Comparison of ENCODE assay signal across 7 cellular contexts in the genomic region with DNA sequence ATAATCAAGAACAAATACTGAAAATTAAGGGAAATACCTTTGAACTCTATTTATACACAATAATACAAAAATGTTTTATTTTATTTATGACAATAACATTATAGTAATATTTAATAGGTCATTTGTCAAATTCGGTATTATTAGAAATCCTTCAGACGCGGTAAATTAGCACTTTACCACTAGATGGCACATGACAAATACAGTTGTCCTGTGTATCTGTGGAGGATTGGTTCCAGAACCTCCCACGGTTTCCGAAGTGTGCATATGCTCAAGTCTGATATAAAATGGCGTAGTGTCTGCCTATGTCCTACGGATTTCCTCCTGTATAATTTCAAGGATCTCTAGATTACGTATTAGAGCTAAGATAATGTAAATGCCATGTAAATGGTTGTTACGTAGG. TPM values are rescaled to one million over a fixed set of nuclear protein-coding genes. Genes with fewer than 3 reads are reported as not detected.
DNase-seq lines count a peak whose midpoint lies in the region; ATAC-seq and TF ChIP-seq lines count a peak whose summit lies in the region.

No MANE protein-coding gene starts in this region.

- H3K9me3 Mint-ChIP-seq in neural progenitor cell, result no peaks in the 10 kb centered on the region

- no peak overlapping the region for H3K9ac ChIP-seq in neural progenitor cell

- no peak for TF ChIP-seq POLR2A in body of pancreas (IDR thresholded peaks at IDR 0.05)

- no peak overlapping the region for H3K27ac ChIP-seq in body of pancreas
- H3K27ac ChIP-seq in neural progenitor cell, result no peak overlapping the region

- H3F3A ChIP-seq in neural progenitor cell (ENCODE audit: low read depth), result no peaks in the 10 kb centered on the region

- H4K20me1 ChIP-seq in neural progenitor cell (ENCODE audit: low read depth), result no peaks in the 10 kb centered on the region

- peak in 2 of 4 donors; percentile 10 to 22 for DNase-seq in body of pancreas
- no peak for DNase-seq in neural progenitor cell (ENCODE audit: low spot score)
- DNase-seq in dermis blood vessel endothelial cell, result no peak

- TF ChIP-seq CTCF in GM12875 (IDR thresholded peaks at IDR 0.05; ENCODE audit: borderline replicate concordance, insufficient read depth, low read depth, low read length), result 0 out of 2 replicates have a peak, but pooled peaks have one; percentile 23
- peak; percentile 10 to 46 (median 30) for TF ChIP-seq CTCF in body of pancreas (IDR thresholded peaks at IDR 0.05)
- peak; percentile 43 for TF ChIP-seq CTCF in neural progenitor cell (IDR thresholded peaks at IDR 0.05)

- no peak overlapping the region for H3K4me2 ChIP-seq in neural progenitor cell

- intact Hi-C loops in body of pancreas (cut with DNase I), result no loop called here

- no peak overlapping the region for H3K27ac Mint-ChIP-seq in neural progenitor cell

- no peaks in the 10 kb centered on the region for H3K27me3 ChIP-seq in body of pancreas
- H3K27me3 ChIP-seq in neural progenitor cell, result no peaks in the 10 kb centered on the region

- H3K4me3 ChIP-seq in GM12875 (ENCODE audit: low read depth, low read length) (no peak overlapping the region), body of pancreas (no peak overlapping the region), neural progenitor cell (no peak overlapping the region)

- no peaks in the 10 kb centered on the region for H3K4me1 ChIP-seq in body of pancreas
- no peaks in the 10 kb centered on the region for H3K4me1 ChIP-seq in neural progenitor cell

- peaks cover 2% of the 10 kb centered on the region for H3K27me3 Mint-ChIP-seq in neural progenitor cell (ENCODE audit: insufficient read depth, low read depth)

- ATAC-seq in HG03442 (IDR thresholded peaks at IDR 0.05; ENCODE audit: unreplicated experiment), result peak; percentile 52
- no peak for ATAC-seq in body of pancreas
- ATAC-seq in GM21786 (IDR thresholded peaks at IDR 0.05; ENCODE audit: unreplicated experiment), result no peak
- no peak for ATAC-seq in GM21619 (IDR thresholded peaks at IDR 0.05; ENCODE audit: unreplicated experiment)

- no peaks in the 10 kb centered on the region for H3K36me3 ChIP-seq in body of pancreas (replicated peaks in 1 of 2; ENCODE audit: insufficient read depth in 1 of 2, low read depth in 2 of 2)
- H3K36me3 ChIP-seq in neural progenitor cell, result no peaks in the 10 kb centered on the region

- no peak overlapping the region for H3K4me3 Mint-ChIP-seq in neural progenitor cell

- no peak overlapping the region for H2AFZ ChIP-seq in neural progenitor cell (replicated peaks)

- no peaks in the 10 kb centered on the region for H3K36me3 Mint-ChIP-seq in neural progenitor cell

- H3K9me3 ChIP-seq in body of pancreas (no peaks in the 10 kb centered on the region), neural progenitor cell (ENCODE audit: low read depth) (no peaks in the 10 kb centered on the region)

- 10 to 13% methylated on average over 9 of the region's 9 CpGs for WGBS in body of pancreas, 2 donors

- no peaks in the 10 kb centered on the region for H3K79me2 ChIP-seq in neural progenitor cell (ENCODE audit: low read depth)

- H3K4me1 Mint-ChIP-seq in neural progenitor cell, result no peaks in the 10 kb centered on the region

RNA-seq across cellular contexts. Expression of a gene that starts 8.1 kb away (rescaled TPM):
- total RNA-seq in body of pancreas (10 to 100 TPM in 1 of 2 donors, 1 to 10 TPM in 1; 7.8 to 88.3 TPM), neural progenitor cell (ENCODE audit: low replicate concordance) (12.0 and 13.7 TPM in 2 replicates), dermis blood vessel endothelial cell (0.17 and 0.23 TPM in 2 replicates)
